ENCODE assay signal across 14 cellular contexts in the genomic region with DNA sequence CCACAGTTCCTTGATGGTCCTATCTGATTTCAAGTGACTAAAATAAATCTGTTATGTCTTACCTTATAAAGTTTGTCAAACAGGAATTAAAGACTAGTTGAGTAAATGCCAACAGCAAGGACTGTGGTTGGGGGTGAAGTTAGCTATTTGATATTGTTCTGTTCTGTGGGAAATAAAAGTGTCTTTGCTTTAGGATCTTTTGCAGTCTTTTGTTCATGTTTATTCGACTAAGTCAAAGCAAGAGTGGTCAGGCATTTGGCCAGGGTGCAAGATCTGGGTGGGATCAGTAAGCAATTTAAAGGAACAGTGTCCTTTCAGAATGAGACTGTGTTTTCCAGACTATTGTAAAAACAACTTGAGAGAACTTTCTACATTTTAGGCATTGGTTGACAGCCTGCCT. TPM values are rescaled to one million over a fixed set of nuclear protein-coding genes. Genes with fewer than 3 reads are reported as not detected.
DNase-seq lines count a peak whose midpoint lies in the region; ATAC-seq and TF ChIP-seq lines count a peak whose summit lies in the region.
"Had no signal": no experiment of that assay in that cellular context is flagged by ENCODE, and none has a peak within 500 bp of the region (broad histone marks: within the 10 kb centered on the region; RNA-seq: fewer than 3 reads in every experiment).

A gene (minus strand): TSS at position 186 of the 400 bp plus-strand sequence. CDS start 2,998 bp downstream, outside the sequence.

- H3K4me3 Mint-ChIP-seq in GM23338 (no peak within 1 kb of the TSS), Calu3 (ENCODE audit: low read depth, unreplicated experiment) (no peak within 1 kb of the TSS)
- H3K4me3 Mint-ChIP-seq: CD8-positive, alpha-beta T cell had no signal

- DNase-seq in GM23338 (ENCODE audit: low spot score) (no peak), M059J (ENCODE audit: low read depth) (peak; percentile 4), sciatic nerve (ENCODE audit: low spot score) (no peak), GM19238 (ENCODE audit: insufficient read length, low spot score) (no peak), Calu3 (no peak), middle frontal gyrus (ENCODE audit: extremely low spot score, low spot score) (no peak)
- DNase-seq: CD8-positive, alpha-beta T cell; DND-41; GDM1; NCI-H1417; NCI-H524; NK-92 treated with Interleukin-12 subunit alpha and Interleukin-12 subunit beta, amount 100 ng/mL, for 24 hours; SK-N-SH had no signal

- no peaks in the 10 kb centered on the region for H3K79me2 ChIP-seq in GM23338 (replicated peaks; ENCODE audit: insufficient read depth)

- no peaks in the 10 kb centered on the region for H3K9me3 ChIP-seq in gastroesophageal sphincter
- H3K9me3 ChIP-seq: SK-N-SH had no signal

- H2AFZ ChIP-seq in GM23338 = peak within 1 kb of the TSS; percentile 79; the same call in 1 of the 2 replicates

- 15 to 20% methylated on average over 1 of the region's 1 CpG for WGBS in gastroesophageal sphincter (ENCODE audit: low coverage in 1 of 2), 2 donors

- no peak within 1 kb of the TSS for H3K27ac Mint-ChIP-seq in GM23338
- no peak within 1 kb of the TSS for H3K27ac Mint-ChIP-seq in Calu3 (ENCODE audit: unreplicated experiment)
- H3K27ac Mint-ChIP-seq: CD8-positive, alpha-beta T cell had no signal

- H3K4me2 ChIP-seq in GM23338 = no peak within 1 kb of the TSS
- H3K4me2 ChIP-seq: SK-N-SH had no signal

- no peaks in the 10 kb centered on the region for H3K9me2 ChIP-seq in GM23338 (ENCODE audit: insufficient read depth)
- H3K9me2 ChIP-seq: SK-N-SH had no signal

- intact Hi-C loops in sciatic nerve (cut with DNase I) (no loop called here), Calu3 (cut with micrococcal nuclease; ENCODE audit: unreplicated experiment) (loop anchor here (2.0 kb wide), 1 partner anchor 17 kb away; no protein-coding TSS in a partner anchor)

- H3K4me3 ChIP-seq in GM23338 = no peak within 1 kb of the TSS
- H3K4me3 ChIP-seq in gastroesophageal sphincter = peak within 1 kb of the TSS in 1 of 2 donors; percentile 6

- no peak for TF ChIP-seq EP300 in gastroesophageal sphincter (IDR thresholded peaks at IDR 0.05)

- TF ChIP-seq CTCF in GM23338 (conservative IDR thresholded peaks at IDR 0.05; ENCODE audit: low read depth in 2 of 2) (no peak), gastroesophageal sphincter (IDR thresholded peaks at IDR 0.05) (no peak), Calu3 (IDR thresholded peaks at IDR 0.05; ENCODE audit: unreplicated experiment) (no peak)

- H4K20me1 ChIP-seq in GM23338 (replicated peaks; ENCODE audit: insufficient read depth) = no peaks in the 10 kb centered on the region

- H3K27me3 ChIP-seq in GM23338 (ENCODE audit: insufficient read depth) (no peaks in the 10 kb centered on the region), gastroesophageal sphincter (no peaks in the 10 kb centered on the region)

- H3K4me1 Mint-ChIP-seq in GM23338 (no peaks in the 10 kb centered on the region), Calu3 (ENCODE audit: low read depth, unreplicated experiment) (peaks cover 6% of the 10 kb centered on the region)

- H3K36me3 Mint-ChIP-seq in GM23338 (ENCODE audit: low read depth) = no peaks in the 10 kb centered on the region
- no peaks in the 10 kb centered on the region for H3K36me3 Mint-ChIP-seq in Calu3 (ENCODE audit: insufficient read depth, unreplicated experiment)
- H3K36me3 Mint-ChIP-seq: CD8-positive, alpha-beta T cell had no signal

- H3K9me3 Mint-ChIP-seq in GM23338 = no peaks in the 10 kb centered on the region
- no peaks in the 10 kb centered on the region for H3K9me3 Mint-ChIP-seq in Calu3 (ENCODE audit: low read depth, unreplicated experiment)
- H3K9me3 Mint-ChIP-seq: CD8-positive, alpha-beta T cell had no signal

- ATAC-seq in GM23338 (no peak), gastroesophageal sphincter (no peak), sciatic nerve (peak; percentile 64)
- ATAC-seq: CD8-positive, alpha-beta T cell had no signal

- H3K36me3 ChIP-seq in GM23338 (ENCODE audit: insufficient read depth) (no peaks in the 10 kb centered on the region), gastroesophageal sphincter (no peaks in the 10 kb centered on the region)

- H3K27me3 Mint-ChIP-seq in GM23338 (ENCODE audit: insufficient read depth, low read depth, poor library complexity) (no peaks in the 10 kb centered on the region), Calu3 (ENCODE audit: unreplicated experiment) (no peaks in the 10 kb centered on the region)

- H3K27ac ChIP-seq in GM23338 (ENCODE audit: low read depth) (no peak within 1 kb of the TSS), gastroesophageal sphincter (no peak within 1 kb of the TSS)

- no peaks in the 10 kb centered on the region for H3K4me1 ChIP-seq in GM23338 (ENCODE audit: insufficient read depth)
- H3K4me1 ChIP-seq in gastroesophageal sphincter = no peaks in the 10 kb centered on the region

- CTCF ChIA-PET in Calu3 (lab: Charles Lee) = interaction anchor here (0.6 kb wide), 1 partner anchor 264 kb away, joined by 4 read pairs; no protein-coding TSS in a partner anchor

- no peak for TF ChIP-seq POLR2A in gastroesophageal sphincter (IDR thresholded peaks at IDR 0.05)

- no TSS peak for BruUV-seq in Calu3 (replicated peaks; lab: Mats Ljungman, UMichigan)

- H3F3A ChIP-seq in GM23338 (replicated peaks; ENCODE audit: low read depth) = no peaks in the 10 kb centered on the region

TF ChIP-seq in GM23338, 12 proteins besides CTCF, POLR2A, EP300 and RAD21 (continues in another document):
- no peak for TF ChIP-seq ZNF331 (CRISPR knock-in tag; IDR thresholded peaks at IDR 0.05; ENCODE audit: low read depth)
- TF ChIP-seq NANOG (IDR thresholded peaks at IDR 0.05; ENCODE audit: borderline replicate concordance) = no peak
- TF ChIP-seq, protein P1, sequence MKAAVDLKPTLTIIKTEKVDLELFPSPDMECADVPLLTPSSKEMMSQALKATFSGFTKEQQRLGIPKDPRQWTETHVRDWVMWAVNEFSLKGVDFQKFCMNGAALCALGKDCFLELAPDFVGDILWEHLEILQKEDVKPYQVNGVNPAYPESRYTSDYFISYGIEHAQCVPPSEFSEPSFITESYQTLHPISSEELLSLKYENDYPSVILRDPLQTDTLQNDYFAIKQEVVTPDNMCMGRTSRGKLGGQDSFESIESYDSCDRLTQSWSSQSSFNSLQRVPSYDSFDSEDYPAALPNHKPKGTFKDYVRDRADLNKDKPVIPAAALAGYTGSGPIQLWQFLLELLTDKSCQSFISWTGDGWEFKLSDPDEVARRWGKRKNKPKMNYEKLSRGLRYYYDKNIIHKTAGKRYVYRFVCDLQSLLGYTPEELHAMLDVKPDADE (IDR thresholded peaks at IDR 0.05) = no peak
- TF ChIP-seq JUNB (IDR thresholded peaks at IDR 0.05; ENCODE audit: unreplicated experiment) = no peak
- TF ChIP-seq POLR2AphosphoS5 (IDR thresholded peaks at IDR 0.05; ENCODE audit: low read depth) = no peak
- TF ChIP-seq CREB1 (CRISPR knock-in tag; IDR thresholded peaks at IDR 0.05; ENCODE audit: low read depth) = no peak

RNA-seq across cellular contexts. Expression of the gene that starts here (rescaled TPM):
- 0.27 and 0.31 TPM in 2 replicates for total RNA-seq in GM23338 (2014; rRNA removed; shearing (Covaris generic))
- 0.70 and 0.80 TPM in 2 replicates for polyA plus RNA-seq in GM23338 (2016; fragmentation: Nextera tagmentation; extraction: Ambion mirVana)
- total RNA-seq in M059J (2014; rRNA removed; shearing (Covaris generic)) = not detected in 2 replicates
- 10 to 100 TPM; 12.5 to 21.3 (median 18.7) TPM for total RNA-seq in gastroesophageal sphincter
- total RNA-seq in sciatic nerve = 182 TPM
- total RNA-seq in Calu3 (2022) = 1.3 and 3.2 TPM in 2 replicates
- polyA plus RNA-seq: SK-N-SH had no signal

Comparison
In these comparisons a context has a peak if more than half of its experiments do, and no peak if none do; other contexts are left out.
1. Peak in DNase-seq in M059J; RNA of the gene not detected or under 1 TPM.